23 cellular contexts compared by ENCODE assay signal in genomic region chr15:39192376-39192775, GRCh38.
A peak's percentile ranks its signal among the peaks of the same experiment; 100 is the strongest.
DNase-seq lines count a peak whose midpoint lies in the region; ATAC-seq, FAIRE-seq and TF ChIP-seq lines count a peak whose summit lies in the region.
"Had no signal": no experiment of that assay in that cellular context is flagged by ENCODE, and none has a peak within 500 bp of the region (broad histone marks: within the 10 kb centered on the region; RNA-seq: fewer than 3 reads in every experiment).

No MANE protein-coding gene starts in this region.

- no peak for TF ChIP-seq POLR2A in GM12891 (IDR thresholded peaks at IDR 0.05; ENCODE audit: low read depth, low read length)

- peaks cover 15% of the 10 kb centered on the region; the same call in 1 of the 2 replicates for H3K36me3 Mint-ChIP-seq in HFFc6 (ENCODE audit: low read depth)
- H3K36me3 Mint-ChIP-seq: natural killer cell treated with Interleukin-12 subunit alpha and Interleukin-12 subunit beta and Interleukin-15 and Interleukin-18, amount 100 ng/mL, for 72 hours; T-cell; type B pancreatic cell had no signal

- FAIRE-seq in GM12891 (lab: Jason Lieb, UNC): no peak

- H3K9me3 Mint-ChIP-seq in HFFc6: no peaks in the 10 kb centered on the region
- H3K9me3 Mint-ChIP-seq: activated B cell treated with CpG ODN at 0.5 μM for 24 hours; GM23338; natural killer cell treated with Interleukin-12 subunit alpha and Interleukin-12 subunit beta and Interleukin-15 and Interleukin-18, amount 100 ng/mL, for 72 hours had no signal

- no peaks in the 10 kb centered on the region for H3K36me3 ChIP-seq in skeletal muscle satellite cell (ENCODE audit: insufficient read depth, low read length)
- H3K36me3 ChIP-seq: ovary had no signal

- no peak overlapping the region for H3K4me3 ChIP-seq in astrocyte of the spinal cord (ENCODE audit: low read depth, low read length)
- H3K4me3 ChIP-seq in skeletal muscle satellite cell (ENCODE audit: low read length): no peak overlapping the region
- H3K4me3 ChIP-seq: GM23338, ovary had no signal

- H3K4me3 Mint-ChIP-seq in HFFc6: peak overlapping the region; percentile 48
- H3K4me3 Mint-ChIP-seq: activated B cell treated with CpG ODN at 0.5 μM for 24 hours; GM23338; natural killer cell treated with Interleukin-12 subunit alpha and Interleukin-12 subunit beta and Interleukin-15 and Interleukin-18, amount 100 ng/mL, for 72 hours; T-cell; type B pancreatic cell had no signal

- no peaks in the 10 kb centered on the region for H3K9me3 ChIP-seq in skeletal muscle satellite cell (replicated peaks; ENCODE audit: low read length)
- H3K9me3 ChIP-seq: ovary had no signal

- DNase-seq in HFFc6 (no peak), astrocyte of the spinal cord (ENCODE audit: low read depth, low spot score) (peak; percentile 19), kidney glomerular epithelial cell (lab: John Stamatoyannopoulos, UW) (peak; percentile 63), GM12891 (ENCODE audit: insufficient read length, low spot score) (no peak), NCI-H2029 treated with DMSO at 0.1 percent for 48 hours (lab: John Stamatoyannopoulos, UW) (no peak)
- DNase-seq: activated B cell treated with CpG ODN at 0.5 μM for 24 hours; activated CD4-positive, alpha-beta T cell treated with anti-CD3 and anti-CD28 coated beads, Interleukin-2, amount 50 U/mL, for 4 hours; activated naive CD4-positive, alpha-beta T cell treated with anti-CD3 and anti-CD28 coated beads, Interleukin-2, amount 50 U/mL, for 16 hours; caudate nucleus; Karpas-422; MV-4-11; NCI-H2171; NCI-H510A treated with DMSO at 0.1 percent for 48 hours; NK-92 treated with Interleukin-12 subunit alpha and Interleukin-12 subunit beta, amount 100 ng/mL, for 24 hours; ovary; SHP77 treated with DMSO at 0.1 percent for 48 hours; stimulated activated CD4-positive, alpha-beta T cell treated with anti-CD3 and anti-CD28 coated beads, Interleukin-4, amount 100 ng/mL, for 1 hour; T-cell had no signal

- TF ChIP-seq CTCF in HFFc6 (IDR thresholded peaks at IDR 0.05) (no peak), astrocyte of the spinal cord (IDR thresholded peaks at IDR 0.05; ENCODE audit: low read depth, low read length) (no peak)

- H3K27ac Mint-ChIP-seq in HFFc6: peak overlapping the region; percentile 92
- H3K27ac Mint-ChIP-seq: activated B cell treated with CpG ODN at 0.5 μM for 24 hours; GM23338; natural killer cell treated with Interleukin-12 subunit alpha and Interleukin-12 subunit beta and Interleukin-15 and Interleukin-18, amount 100 ng/mL, for 72 hours; T-cell; type B pancreatic cell had no signal

- in situ Hi-C loops in astrocyte of the spinal cord (cut with HindIII; ENCODE audit: low sequenced_read_pairs): no loop called here

- H3K27me3 Mint-ChIP-seq in HFFc6 (ENCODE audit: insufficient read depth): no peaks in the 10 kb centered on the region
- H3K27me3 Mint-ChIP-seq: activated B cell treated with CpG ODN at 0.5 μM for 24 hours, type B pancreatic cell had no signal

- peak overlapping the region; percentile 33 for H3K4me2 ChIP-seq in skeletal muscle satellite cell (ENCODE audit: low read length)
- H3K4me2 ChIP-seq: GM23338 had no signal

- ATAC-seq in HG03039 (IDR thresholded peaks at IDR 0.05; ENCODE audit: unreplicated experiment): no peak
- ATAC-seq: GM23338; natural killer cell treated with Interleukin-12 subunit alpha and Interleukin-12 subunit beta and Interleukin-15 and Interleukin-18, amount 100 ng/mL, for 72 hours; T-cell had no signal

- peak overlapping the region; percentile 75 for H3K9ac ChIP-seq in skeletal muscle satellite cell (ENCODE audit: low read depth, low read length)

- peaks cover 81% of the 10 kb centered on the region for H3K4me1 ChIP-seq in skeletal muscle satellite cell (ENCODE audit: control insufficient read depth, insufficient read depth, low read length)

- no peaks in the 10 kb centered on the region for H3K27me3 ChIP-seq in skeletal muscle satellite cell (ENCODE audit: control insufficient read depth, insufficient read depth, low read length)
- H3K27me3 ChIP-seq: ovary had no signal

- H3K4me1 Mint-ChIP-seq in HFFc6 (ENCODE audit: low read depth): peaks cover 93% of the 10 kb centered on the region
- H3K4me1 Mint-ChIP-seq: activated B cell treated with CpG ODN at 0.5 μM for 24 hours, T-cell had no signal

TF ChIP-seq in GM12891, 5 proteins besides CTCF, POLR2A, EP300 and RAD21:
- TF ChIP-seq POLR2AphosphoS5 (IDR thresholded peaks at IDR 0.05; ENCODE audit: low read depth, low read length) (no peak), TAF1 (IDR thresholded peaks at IDR 0.05; ENCODE audit: low read depth, low read length) (no peak), POU2F2 (IDR thresholded peaks at IDR 0.05; ENCODE audit: low read depth, low read length) (no peak), PAX5 (IDR thresholded peaks at IDR 0.05; ENCODE audit: insufficient read depth, low read length, severe bottlenecking) (no peak), SPI1 (IDR thresholded peaks at IDR 0.05; ENCODE audit: low read depth, low read length) (no peak)

Comparison
In these comparisons a context has a peak if more than half of its experiments do, and no peak if none do; other contexts are left out.
1. DNase-seq: peak in astrocyte of the spinal cord (single experiment) and kidney glomerular epithelial cell (single experiment); none in HFFc6 (single experiment), GM12891 (single experiment) and NCI-H2029 treated with DMSO at 0.1 percent for 48 hours (single experiment).